10 cellular contexts compared by ENCODE assay signal in the genomic region with DNA sequence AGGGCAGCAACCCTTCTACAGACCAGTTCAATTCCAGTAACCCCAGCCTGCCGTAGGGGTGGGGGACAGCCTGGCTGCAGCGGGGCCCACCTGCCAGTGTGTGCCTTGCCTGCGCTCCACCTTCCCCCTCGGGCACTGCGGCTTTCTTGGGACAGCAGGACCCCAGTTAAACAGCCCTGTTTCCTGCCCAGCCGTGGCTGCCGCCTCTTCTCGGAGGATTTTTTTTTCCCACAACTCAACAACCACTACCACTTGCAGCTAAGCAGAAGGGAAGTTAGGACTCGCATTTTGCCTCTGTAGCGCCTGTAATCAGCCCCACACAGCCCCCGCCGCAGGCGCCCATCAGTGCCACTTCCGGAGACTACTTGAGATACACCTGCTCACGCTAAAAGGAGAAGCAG.
DNase-seq lines count a peak whose midpoint lies in the region; ATAC-seq and TF ChIP-seq lines count a peak whose summit lies in the region.
"Had no signal": no experiment of that assay in that cellular context is flagged by ENCODE, and none has a peak within 500 bp of the region (broad histone marks: within the 10 kb centered on the region; RNA-seq: fewer than 3 reads in every experiment).

No MANE protein-coding gene starts in this region.

- no peaks in the 10 kb centered on the region for H3K9me3 ChIP-seq in uterus

- CTCF ChIA-PET in activated naive CD4-positive, alpha-beta T cell treated with anti-CD3 and anti-CD28 coated beads, Interleukin-2, amount 10 ng/mL, durations not matched to agents 7 days and 5 days (lab: Charles Lee), result no interaction called here

- peak overlapping the region; percentile 88 for H3K27ac Mint-ChIP-seq in activated naive CD4-positive, alpha-beta T cell treated with anti-CD3 and anti-CD28 coated beads, Interleukin-2, amount 10 ng/mL, durations not matched to agents 7 days and 5 days
- peak overlapping the region; percentile 83 for H3K27ac Mint-ChIP-seq in stimulated activated memory B cell treated with anti-CD40 and anti-IgM and Interleukin-4, amounts not matched to agents 10 μg/mL and 1 μg/mL and 100 μg/mL, for 72 hours

- ATAC-seq in stimulated activated memory B cell treated with anti-CD40 and anti-IgM and Interleukin-4, amounts not matched to agents 10 μg/mL and 1 μg/mL and 100 μg/mL, for 72 hours, result peak; percentile 83
- ATAC-seq in HG03039 (IDR thresholded peaks at IDR 0.05; ENCODE audit: unreplicated experiment), result no peak

- in situ Hi-C loops in GM13976 (cut with MboI; ENCODE audit: low sequenced_read_pairs, unreplicated experiment), result no loop called here

- H3K4me1 ChIP-seq in uterus, result peaks cover 8 to 10% of the 10 kb centered on the region in 2 donors

- H3K27me3 Mint-ChIP-seq in activated naive CD4-positive, alpha-beta T cell treated with anti-CD3 and anti-CD28 coated beads, Interleukin-2, amount 10 ng/mL, durations not matched to agents 7 days and 5 days, result no peaks in the 10 kb centered on the region
- no peaks in the 10 kb centered on the region for H3K27me3 Mint-ChIP-seq in stimulated activated memory B cell treated with anti-CD40 and anti-IgM and Interleukin-4, amounts not matched to agents 10 μg/mL and 1 μg/mL and 100 μg/mL, for 72 hours

- TF ChIP-seq CTCF in GM13976 (IDR thresholded peaks at IDR 0.05; ENCODE audit: borderline replicate concordance, control extremely low read depth, extremely low read depth, insufficient read depth, missing control alignments), result no peak
- TF ChIP-seq CTCF in uterus (IDR thresholded peaks at IDR 0.05), result no peak

- no peaks in the 10 kb centered on the region for H3K36me3 ChIP-seq in uterus

- peak overlapping the region; percentile 31 for H3K4me3 Mint-ChIP-seq in activated naive CD4-positive, alpha-beta T cell treated with anti-CD3 and anti-CD28 coated beads, Interleukin-2, amount 10 ng/mL, durations not matched to agents 7 days and 5 days
- peak overlapping the region; percentile 25 for H3K4me3 Mint-ChIP-seq in stimulated activated memory B cell treated with anti-CD40 and anti-IgM and Interleukin-4, amounts not matched to agents 10 μg/mL and 1 μg/mL and 100 μg/mL, for 72 hours

- DNase-seq in activated gamma-delta T cell treated with Interleukin-2 at 50 U/mL for 16 hours, result peak; percentile 49
- no peak for DNase-seq in activated gamma-delta T cell (lab: John Stamatoyannopoulos, UW)
- peak; percentile 75 for DNase-seq in NCI-H510A treated with DMSO at 0.1 percent for 48 hours (lab: John Stamatoyannopoulos, UW)
- DNase-seq in activated naive CD4-positive, alpha-beta T cell treated with anti-CD3 and anti-CD28 coated beads, Interleukin-2, amount 10 ng/mL, durations not matched to agents 7 days and 5 days, result peak; percentile 67
- no peak for DNase-seq in GM13976 (ENCODE audit: low spot score)
- DNase-seq in uterus, result no peak
- DNase-seq: effector CD4-positive, alpha-beta T cell; kidney glomerular epithelial cell had no signal

- TF ChIP-seq POLR2A in uterus (IDR thresholded peaks at IDR 0.05), result no peak

- no peaks in the 10 kb centered on the region for H3K27me3 ChIP-seq in uterus

- no peak overlapping the region for H3K4me3 ChIP-seq in uterus

- intact Hi-C loops in uterus (cut with DNase I; ENCODE audit: low total_unique reads), result no loop called here

- no peak overlapping the region for H3K27ac ChIP-seq in uterus

- H3K4me1 Mint-ChIP-seq in activated naive CD4-positive, alpha-beta T cell treated with anti-CD3 and anti-CD28 coated beads, Interleukin-2, amount 10 ng/mL, durations not matched to agents 7 days and 5 days, result peaks cover 61% of the 10 kb centered on the region
- H3K4me1 Mint-ChIP-seq in stimulated activated memory B cell treated with anti-CD40 and anti-IgM and Interleukin-4, amounts not matched to agents 10 μg/mL and 1 μg/mL and 100 μg/mL, for 72 hours, result peaks cover 61% of the 10 kb centered on the region

- no peaks in the 10 kb centered on the region for H3K9me3 Mint-ChIP-seq in activated naive CD4-positive, alpha-beta T cell treated with anti-CD3 and anti-CD28 coated beads, Interleukin-2, amount 10 ng/mL, durations not matched to agents 7 days and 5 days
- H3K9me3 Mint-ChIP-seq in stimulated activated memory B cell treated with anti-CD40 and anti-IgM and Interleukin-4, amounts not matched to agents 10 μg/mL and 1 μg/mL and 100 μg/mL, for 72 hours, result no peaks in the 10 kb centered on the region

- H3K36me3 Mint-ChIP-seq in activated naive CD4-positive, alpha-beta T cell treated with anti-CD3 and anti-CD28 coated beads, Interleukin-2, amount 10 ng/mL, durations not matched to agents 7 days and 5 days, result peaks cover 2% of the 10 kb centered on the region
- peaks cover 6% of the 10 kb centered on the region for H3K36me3 Mint-ChIP-seq in stimulated activated memory B cell treated with anti-CD40 and anti-IgM and Interleukin-4, amounts not matched to agents 10 μg/mL and 1 μg/mL and 100 μg/mL, for 72 hours

Comparison
In these comparisons a context has a peak if more than half of its experiments do, and no peak if none do; other contexts are left out.
1. DNase-seq: peak in activated gamma-delta T cell treated with Interleukin-2 at 50 U/mL for 16 hours (single experiment), NCI-H510A treated with DMSO at 0.1 percent for 48 hours (single experiment) and activated naive CD4-positive, alpha-beta T cell treated with anti-CD3 and anti-CD28 coated beads, Interleukin-2, amount 10 ng/mL, durations not matched to agents 7 days and 5 days (single experiment); none in activated gamma-delta T cell (single experiment), GM13976 (single experiment) and uterus (0 of 2).